ENCODE assay signal across 14 cellular contexts in genomic region chr15:67092726-67093125, GRCh38. TPM values are rescaled to one million over a fixed set of nuclear protein-coding genes. Genes with fewer than 3 reads are reported as not detected.
DNase-seq lines count a peak whose midpoint lies in the region; ATAC-seq, FAIRE-seq and TF ChIP-seq lines count a peak whose summit lies in the region.
"Had no signal": no experiment of that assay in that cellular context is flagged by ENCODE, and none has a peak within 500 bp of the region (broad histone marks: within the 10 kb centered on the region; RNA-seq: fewer than 3 reads in every experiment).

No MANE protein-coding gene starts in this region.

- peak overlapping the region; percentile 58 for H3K4me2 ChIP-seq in GM12878 (ENCODE audit: control insufficient read depth, insufficient read depth)

- TF ChIP-seq CTCF in GM12878 (IDR thresholded peaks at IDR 0.05 in 2 of 3, conservative IDR thresholded peaks at IDR 0.05 in 1 of 3; ENCODE audit: control insufficient read depth in 2 of 3, extremely low read depth in 1 of 3, insufficient read depth in 1 of 3, low read depth in 3 of 3, low read length in 3 of 3) = no peak
- no peak for TF ChIP-seq CTCF in omental fat pad (IDR thresholded peaks at IDR 0.05)

- RAD21 ChIA-PET in GM12878 (lab: Charles Lee; ENCODE audit: unreplicated experiment) = interaction anchor here (1.0 to 10.3 kb wide), 8 partner anchors 8 to 147 kb away, joined by 3 to 77 read pairs (median 6); no protein-coding TSS in a partner anchor

- peak overlapping the region; percentile 85 for H3K4me3 Mint-ChIP-seq in T-helper 2 cell treated with Interferon-gamma antibody and Interleukin-4, amounts not matched to agents 5 μg/mL and 100 μg/mL, for 36 hours

- H3K4me1 Mint-ChIP-seq in T-helper 2 cell treated with Interferon-gamma antibody and Interleukin-4, amounts not matched to agents 5 μg/mL and 100 μg/mL, for 36 hours (ENCODE audit: low read depth) = peaks cover 86% of the 10 kb centered on the region

- DNase-seq in T-helper 2 cell treated with Interferon-gamma antibody and Interleukin-4, amounts not matched to agents 5 μg/mL and 100 μg/mL, for 36 hours (ENCODE audit: low spot score) = no peak
- DNase-seq in T-helper 2 cell (no peak), MV-4-11 (lab: John Stamatoyannopoulos, UW) (peak; percentile 68), GM12878 (ENCODE audit: low read depth, low spot score) (no peak), omental fat pad (ENCODE audit: low spot score) (peak; percentile 20), amniotic stem cell (lab: John Stamatoyannopoulos, UW) (no peak), AG08396 (ENCODE audit: low spot score) (no peak)
- DNase-seq: DMS79 treated with DMSO at 0.1 percent for 48 hours, H7, NCI-H187 had no signal

- peak overlapping the region; percentile 57; the same call in 1 of the 2 replicates for H3K27ac ChIP-seq in GM12878 (ENCODE audit: control insufficient read depth, insufficient read depth)
- H3K27ac ChIP-seq: testis had no signal

- no peaks in the 10 kb centered on the region for H4K20me1 ChIP-seq in GM12878 (ENCODE audit: control insufficient read depth, insufficient read depth)

- SMC1A ChIA-PET in GM12878 (lab: Charles Lee; ENCODE audit: uncharacterized antibody, unreplicated experiment) = interaction anchor here (1.2 to 4.6 kb wide), 6 partner anchors 9 to 25 kb away, joined by 3 to 61 read pairs (median 16); no protein-coding TSS in a partner anchor

- no TSS peak for BruUV-seq in GM12878 (replicated peaks; lab: Mats Ljungman, UMichigan)

- no peaks in the 10 kb centered on the region for H3K9me3 Mint-ChIP-seq in T-helper 2 cell treated with Interferon-gamma antibody and Interleukin-4, amounts not matched to agents 5 μg/mL and 100 μg/mL, for 36 hours

- no peak overlapping the region for H2AFZ ChIP-seq in GM12878 (ENCODE audit: control insufficient read depth, low read depth, low read length)

- no peak for TF ChIP-seq EP300 in GM12878 (IDR thresholded peaks at IDR 0.05; ENCODE audit: borderline replicate concordance in 1 of 2, control insufficient read depth in 1 of 2, low read depth in 2 of 2, low read length in 2 of 2)

- 44% methylated on average over 2 of the region's 2 CpGs for WGBS in GM12878 (ENCODE audit: insufficient coverage, insufficient replicate concordance, low lambda C conversion rate, missing lambda C conversion rate)

- H3K4me1 ChIP-seq in GM12878 (ENCODE audit: control insufficient read depth, insufficient read depth, low read length) = peaks cover 80% of the 10 kb centered on the region

- no peaks in the 10 kb centered on the region for H3K27me3 Mint-ChIP-seq in T-helper 2 cell treated with Interferon-gamma antibody and Interleukin-4, amounts not matched to agents 5 μg/mL and 100 μg/mL, for 36 hours (ENCODE audit: low read depth)

- TF ChIP-seq POLR2A in GM12878 (IDR thresholded peaks at IDR 0.05; ENCODE audit: low read depth, low read length) = no peak

- H3K9me3 ChIP-seq in GM12878 (replicated peaks; ENCODE audit: control insufficient read depth, insufficient read depth, low read length) = no peaks in the 10 kb centered on the region
- H3K9me3 ChIP-seq: testis had no signal

- H3K4me3 ChIP-seq in GM12878 = no peak overlapping the region
- H3K4me3 ChIP-seq: testis had no signal

- in situ Hi-C loops in GM12878 (cut with MboI) = loop anchor here (25.0 kb wide), 1 partner anchor 1305 kb away; the partner anchor contains the start of gene DENND4A

- H3K9ac ChIP-seq in GM12878 (ENCODE audit: control insufficient read depth, insufficient read depth, low read length) = no peak overlapping the region

- H3K36me3 ChIP-seq in GM12878 (ENCODE audit: control insufficient read depth in 2 of 2, insufficient read depth in 2 of 2, low read length in 1 of 2) = peaks cover 7 to 30% of the 10 kb centered on the region in 2 experiments; a peak in 3 of 4 replicates

- POLR2A ChIA-PET in GM12878 (lab: Charles Lee) = interaction anchor here (1.0 to 4.2 kb wide), 5 partner anchors 8 to 46 kb away, joined by 3 to 32 read pairs (median 4); no protein-coding TSS in a partner anchor

- no peak for TF ChIP-seq RAD21 in GM12878 (IDR thresholded peaks at IDR 0.05; ENCODE audit: insufficient read depth, low read depth, low read length)

- peak overlapping the region; percentile 55 for H3K27ac Mint-ChIP-seq in T-helper 2 cell treated with Interferon-gamma antibody and Interleukin-4, amounts not matched to agents 5 μg/mL and 100 μg/mL, for 36 hours

- CTCF ChIA-PET in GM12878 (lab: Yijun Ruan, JAX) = interaction anchor here (0.5 to 2.6 kb wide), 5 partner anchors 9 to 388 kb away, joined by 3 to 11 read pairs (median 4); no protein-coding TSS in a partner anchor

- intact Hi-C loops in GM12878 (cut with micrococcal nuclease; ENCODE audit: unreplicated experiment) = no loop called here

- H3K36me3 Mint-ChIP-seq in T-helper 2 cell treated with Interferon-gamma antibody and Interleukin-4, amounts not matched to agents 5 μg/mL and 100 μg/mL, for 36 hours (ENCODE audit: low read depth) = peaks cover 62% of the 10 kb centered on the region

- FAIRE-seq in GM12878 (lab: Jason Lieb, UNC) = no peak
- FAIRE-seq: A204.1, bronchial epithelial cell had no signal

- H3K79me2 ChIP-seq in GM12878 (ENCODE audit: control insufficient read depth, insufficient read depth, low read length) = peaks cover 85% of the 10 kb centered on the region

- H3K27me3 ChIP-seq in GM12878 (replicated peaks in 1 of 2; ENCODE audit: control insufficient read depth in 2 of 2, insufficient read depth in 2 of 2, low read length in 1 of 2) = no peaks in the 10 kb centered on the region
- H3K27me3 ChIP-seq: testis had no signal

- no peak for ATAC-seq in GM12878
- no peak for ATAC-seq in omental fat pad (ENCODE audit: low FRiP score)
- no peak for ATAC-seq in HG03342 (IDR thresholded peaks at IDR 0.05; ENCODE audit: unreplicated experiment)

TF ChIP-seq in GM12878, 131 proteins besides CTCF, POLR2A, EP300 and RAD21 (continues in another document):
- TF ChIP-seq TCF7 (IDR thresholded peaks at IDR 0.05; ENCODE audit: borderline replicate concordance) (no peak), LARP7 (IDR thresholded peaks at IDR 0.05) (no peak), CEBPZ (IDR thresholded peaks at IDR 0.05; ENCODE audit: low read depth, low read length) (no peak), POU2F2 (IDR thresholded peaks at IDR 0.05; ENCODE audit: borderline replicate concordance, low read depth, low read length) (no peak), BMI1 (IDR thresholded peaks at IDR 0.05; ENCODE audit: borderline replicate concordance) (no peak)

RNA-seq across cellular contexts. Expression of gene SMAD3, which starts 27.3 kb away (rescaled TPM):
- total RNA-seq in GM12878 (2013; cell fraction: nucleolus; rRNA removed) = 119 and 128 TPM in 2 replicates
- total RNA-seq in GM12878 (2014; rRNA removed) (12.2 and 15.6 TPM in 2 replicates), GM12878 (2014; rRNA removed; fragmentation: Illumina TruSeq; extraction: Trizol) (11.7 and 13.3 TPM in 2 replicates), GM12878 (2021) (39.9 and 40.0 TPM in 2 replicates), omental fat pad (10 to 100 TPM; 30.9 to 58.1 (median 49.9) TPM)
- polyA plus RNA-seq in GM12878 (2011; ENCODE audit: low read depth) = 17.0 TPM
- polyA plus RNA-seq in GM12878 (2011; rRNA removed) (15.0 and 28.2 TPM in 2 replicates), GM12878 (2014; fragmentation: Illumina TruSeq; extraction: Trizol) (31.9 and 43.2 TPM in 2 replicates), GM12878 (2014; fragmentation: Nextera tagmentation; extraction: Ambion mirVana) (1 to 10 TPM; 5.6 to 6.6 TPM), GM12878 (2014; rRNA removed) (22.4 and 27.7 TPM in 2 replicates), GM12878 (2016; fragmentation: Nextera tagmentation; extraction: Ambion mirVana) (10 to 100 TPM in 1 of 2 experiments, 1 to 10 TPM in 1; 8.0 to 18.7 TPM)
- 21.5 and 22.5 TPM in 2 replicates for polyA plus RNA-seq in GM12878 (2011; cell fraction: cytosol; rRNA removed)
- polyA plus RNA-seq in GM12878 (2011; cell fraction: nucleus; rRNA removed) = 85.6 and 92.9 TPM in 2 replicates
- 41.6 and 42.7 TPM in 2 replicates for polyA plus RNA-seq in GM12878 (2012)
- 23.3 and 26.4 TPM in 2 replicates for polyA minus RNA-seq in GM12878 (2011; rRNA and poly(A)+ RNA removed)
- polyA minus RNA-seq in GM12878 (2011; cell fraction: cytosol; rRNA and poly(A)+ RNA removed) = 11.1 and 14.3 TPM in 2 replicates
- polyA minus RNA-seq in GM12878 (2011; cell fraction: nucleus; rRNA and poly(A)+ RNA removed) = 17.3 and 26.6 TPM in 2 replicates

Comparison
In these comparisons a context has a peak if more than half of its experiments do, and no peak if none do; other contexts are left out.
1. DNase-seq: peak in MV-4-11 (single experiment) and omental fat pad (single experiment); none in T-helper 2 cell treated with Interferon-gamma antibody and Interleukin-4, amounts not matched to agents 5 μg/mL and 100 μg/mL, for 36 hours (single experiment), T-helper 2 cell (0 of 5), GM12878 (single experiment), amniotic stem cell (single experiment) and AG08396 (single experiment).